Comparison of ENCODE assay signal across 1 cellular context in the genomic region with DNA sequence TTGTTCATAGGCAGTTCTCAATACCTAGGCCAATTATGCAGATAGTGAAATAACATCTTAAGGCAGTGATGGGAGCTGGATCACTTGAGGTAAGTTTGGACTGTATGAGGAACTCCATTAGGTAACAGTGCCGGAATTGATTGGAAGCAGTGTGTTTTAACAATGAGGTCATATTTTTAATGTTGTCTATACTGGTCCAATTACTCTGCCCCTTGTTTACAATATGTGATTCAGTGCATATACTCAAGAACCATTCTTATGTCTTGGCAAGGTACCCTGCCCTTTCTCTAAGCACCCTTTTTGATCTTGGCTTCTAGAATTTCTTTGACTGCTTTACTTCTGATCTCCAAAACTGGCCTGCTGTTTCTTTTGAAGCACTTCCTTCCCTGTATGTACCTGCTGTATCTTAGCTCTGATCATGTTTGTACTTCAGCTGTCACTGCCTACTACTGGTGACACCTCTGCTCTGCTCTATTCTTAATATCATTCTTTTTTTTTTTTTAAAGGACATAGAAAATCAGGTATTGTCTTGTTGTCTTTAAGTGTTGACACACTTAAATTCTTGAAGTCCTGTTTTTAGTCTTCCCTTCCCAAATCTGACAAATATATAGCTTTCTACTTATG.
TF ChIP-seq lines count a peak whose summit lies in the region.

No MANE protein-coding gene starts in this region.

TF ChIP-seq in IMR-90, 13 proteins besides CTCF, POLR2A, EP300 and RAD21 (continued from another document):
- TF ChIP-seq ELK1 (IDR thresholded peaks at IDR 0.05; ENCODE audit: borderline replicate concordance, low read depth, low read length) = no peak
- no peak for TF ChIP-seq FOS (IDR thresholded peaks at IDR 0.05; ENCODE audit: low read depth, low read length)
- TF ChIP-seq CHD1 (IDR thresholded peaks at IDR 0.05; ENCODE audit: low read depth, low read length) = no peak
